Comparison of ENCODE assay signal across 18 cellular contexts in genomic region chr4:151048913-151049312, GRCh38. TPM values are rescaled to one million over a fixed set of nuclear protein-coding genes. Genes with fewer than 3 reads are reported as not detected.
DNase-seq lines count a peak whose midpoint lies in the region; ATAC-seq and TF ChIP-seq lines count a peak whose summit lies in the region.
"Had no signal": no experiment of that assay in that cellular context is flagged by ENCODE, and none has a peak within 500 bp of the region (broad histone marks: within the 10 kb centered on the region; RNA-seq: fewer than 3 reads in every experiment).

No MANE protein-coding gene starts in this region.

- no peaks in the 10 kb centered on the region for H3K9me2 ChIP-seq in GM23338 (ENCODE audit: insufficient read depth)

- no CpG with 5 or more reads among the region's 11 CpGs for WGBS in iPS DF 6.9 (ENCODE audit: insufficient coverage, insufficient read length)
- no CpG with 5 or more reads among the region's 11 CpGs for WGBS in mesendoderm (ENCODE audit: extremely low coverage, insufficient coverage, low lambda C conversion rate)

- ATAC-seq in GM23338, result peak; percentile 32
- ATAC-seq: Right ventricle myocardium inferior had no signal

- peak overlapping the region; percentile 72 for H3K9ac ChIP-seq in NT2/D1 (ENCODE audit: insufficient read length, low read depth)
- peak overlapping the region; percentile 44 for H3K9ac ChIP-seq in mesendoderm (ENCODE audit: low read length)

- DNase-seq in GM23338 (ENCODE audit: low spot score) (peak; percentile 37), NT2/D1 (ENCODE audit: low read depth, low spot score) (no peak), iPS DF 6.9 (ENCODE audit: low read depth, low spot score) (no peak), mesendoderm (peak; percentile 45), UCSD-AML1 (lab: John Stamatoyannopoulos, UW; ENCODE audit: unreplicated experiment) (no peak), dermis blood vessel endothelial cell (no peak), GF-D8 (lab: John Stamatoyannopoulos, UW) (no peak), HFFc6 (no peak)
- DNase-seq: CD8-positive, alpha-beta memory T cell; HCEC 1CT; Kasumi-1; NCI-H1417; NCI-H1694 treated with DMSO at 0.1 percent for 48 hours; NCI-H2081 treated with DMSO at 0.1 percent for 48 hours; NCI-H446; NCI-H526 had no signal

- H3K27ac ChIP-seq in GM23338 (ENCODE audit: low read depth), result peak overlapping the region; percentile 91
- H3K27ac ChIP-seq in iPS DF 6.9 (ENCODE audit: low read length), result no peak overlapping the region
- H3K27ac ChIP-seq in mesendoderm (ENCODE audit: low read depth, low read length), result no peak overlapping the region
- H3K27ac ChIP-seq: C4-2B had no signal

- TF ChIP-seq CTCF in GM23338 (conservative IDR thresholded peaks at IDR 0.05; ENCODE audit: low read depth in 2 of 2) (no peak), HFFc6 (IDR thresholded peaks at IDR 0.05) (no peak)

- H2BK120ac ChIP-seq in mesendoderm (ENCODE audit: low read depth, low read length), result no peak overlapping the region

- H3K4me1 Mint-ChIP-seq in GM23338 (peaks cover 21% of the 10 kb centered on the region), HFFc6 (ENCODE audit: low read depth) (no peaks in the 10 kb centered on the region)
- H3K4me1 Mint-ChIP-seq: CD8-positive, alpha-beta memory T cell had no signal

- H3K9me3 Mint-ChIP-seq in GM23338 (no peaks in the 10 kb centered on the region), HFFc6 (no peaks in the 10 kb centered on the region)
- H3K9me3 Mint-ChIP-seq: CD8-positive, alpha-beta memory T cell had no signal

- no peak overlapping the region for H3K18ac ChIP-seq in mesendoderm (ENCODE audit: low read length)

- peak overlapping the region; percentile 70 for H3K56ac ChIP-seq in mesendoderm (ENCODE audit: low read length)

- no peak overlapping the region for H4K5ac ChIP-seq in mesendoderm (ENCODE audit: low read length)

- H3K4me1 ChIP-seq in GM23338 (ENCODE audit: insufficient read depth) (peaks cover 17% of the 10 kb centered on the region), NT2/D1 (ENCODE audit: insufficient read depth, insufficient read length) (peaks cover 5% of the 10 kb centered on the region), iPS DF 6.9 (ENCODE audit: control insufficient read depth, insufficient read depth, low read length) (no peaks in the 10 kb centered on the region; the same call in 1 of the 2 replicates), mesendoderm (ENCODE audit: control insufficient read depth, low read depth, low read length) (no peaks in the 10 kb centered on the region)

- no peak overlapping the region for H2BK15ac ChIP-seq in mesendoderm (replicated peaks; ENCODE audit: low read depth)

- H3K36me3 Mint-ChIP-seq in GM23338 (ENCODE audit: low read depth) (no peaks in the 10 kb centered on the region), HFFc6 (ENCODE audit: low read depth) (no peaks in the 10 kb centered on the region)

- no peak overlapping the region for H4K8ac ChIP-seq in mesendoderm (ENCODE audit: low read depth, low read length)

- H3K79me2 ChIP-seq in GM23338 (replicated peaks; ENCODE audit: insufficient read depth) (peaks cover 34% of the 10 kb centered on the region), mesendoderm (ENCODE audit: control insufficient read depth, insufficient read depth, low read length) (no peaks in the 10 kb centered on the region)

- H2AFZ ChIP-seq in GM23338, result peak overlapping the region; percentile 38; the same call in 1 of the 2 replicates

- H3K27me3 Mint-ChIP-seq in GM23338 (ENCODE audit: insufficient read depth, low read depth, poor library complexity) (peaks cover 3% of the 10 kb centered on the region), HFFc6 (ENCODE audit: insufficient read depth) (no peaks in the 10 kb centered on the region; the same call in none of the 2 replicates)

- H3K36me3 ChIP-seq in GM23338 (ENCODE audit: insufficient read depth) (no peaks in the 10 kb centered on the region), NT2/D1 (ENCODE audit: insufficient read depth, insufficient read length, low read length) (no peaks in the 10 kb centered on the region), iPS DF 6.9 (ENCODE audit: control insufficient read depth, insufficient read depth, low read length) (no peaks in the 10 kb centered on the region), mesendoderm (ENCODE audit: control insufficient read depth, insufficient read depth, low read length) (no peaks in the 10 kb centered on the region)

- H3K4me3 ChIP-seq in GM23338, result peak overlapping the region; percentile 41
- H3K4me3 ChIP-seq in NT2/D1 (ENCODE audit: insufficient read length, low read depth), result peak overlapping the region; percentile 50
- peak overlapping the region; percentile 48; the same call in 1 of the 2 replicates for H3K4me3 ChIP-seq in iPS DF 6.9 (ENCODE audit: low read length)
- H3K4me3 ChIP-seq in mesendoderm (ENCODE audit: low read length), result no peak overlapping the region

- 0 out of 2 replicates have a peak, but pooled peaks cover 4% of the 10 kb centered on the region for H3F3A ChIP-seq in GM23338 (replicated peaks; ENCODE audit: low read depth)

- peak overlapping the region; percentile 42 for H3K27ac Mint-ChIP-seq in GM23338
- H3K27ac Mint-ChIP-seq in HFFc6, result no peak overlapping the region
- H3K27ac Mint-ChIP-seq: CD8-positive, alpha-beta memory T cell had no signal

- H3K4me3 Mint-ChIP-seq in GM23338 (peak overlapping the region; percentile 58), HFFc6 (no peak overlapping the region)
- H3K4me3 Mint-ChIP-seq: CD8-positive, alpha-beta memory T cell had no signal

- no peak overlapping the region for H2BK5ac ChIP-seq in mesendoderm (ENCODE audit: low read length)

- no peak overlapping the region for H3K4ac ChIP-seq in mesendoderm (ENCODE audit: low read depth, low read length)

- no peaks in the 10 kb centered on the region for H3K79me1 ChIP-seq in mesendoderm (ENCODE audit: low read length)

- no peak overlapping the region for H3K23ac ChIP-seq in mesendoderm (ENCODE audit: low read length)

- H3K4me2 ChIP-seq in GM23338 (peak overlapping the region; percentile 72), mesendoderm (ENCODE audit: low read length) (peak overlapping the region; percentile 25)

- H3K9me3 ChIP-seq in NT2/D1 (ENCODE audit: insufficient read depth, low read length) (no peaks in the 10 kb centered on the region), iPS DF 6.9 (ENCODE audit: control insufficient read depth, insufficient read depth, low read length) (no peaks in the 10 kb centered on the region)

- H4K20me1 ChIP-seq in GM23338 (replicated peaks; ENCODE audit: insufficient read depth), result no peaks in the 10 kb centered on the region

- H3K27me3 ChIP-seq in GM23338 (ENCODE audit: insufficient read depth) (no peaks in the 10 kb centered on the region), NT2/D1 (ENCODE audit: insufficient read depth, insufficient read length) (no peaks in the 10 kb centered on the region), iPS DF 6.9 (ENCODE audit: control insufficient read depth, insufficient read depth, low read length) (no peaks in the 10 kb centered on the region), mesendoderm (ENCODE audit: insufficient read depth, low read length, poor library complexity) (no peaks in the 10 kb centered on the region)

- no peak overlapping the region for H2AK5ac ChIP-seq in mesendoderm (ENCODE audit: low read length)

TF ChIP-seq in GM23338, 12 proteins besides CTCF, POLR2A, EP300 and RAD21 (continues in another document):
- TF ChIP-seq EZH2 (IDR thresholded peaks at IDR 0.05; ENCODE audit: low read depth, unreplicated experiment), result no peak
- no peak for TF ChIP-seq POLR2AphosphoS5 (IDR thresholded peaks at IDR 0.05; ENCODE audit: low read depth)
- TF ChIP-seq, protein P1, sequence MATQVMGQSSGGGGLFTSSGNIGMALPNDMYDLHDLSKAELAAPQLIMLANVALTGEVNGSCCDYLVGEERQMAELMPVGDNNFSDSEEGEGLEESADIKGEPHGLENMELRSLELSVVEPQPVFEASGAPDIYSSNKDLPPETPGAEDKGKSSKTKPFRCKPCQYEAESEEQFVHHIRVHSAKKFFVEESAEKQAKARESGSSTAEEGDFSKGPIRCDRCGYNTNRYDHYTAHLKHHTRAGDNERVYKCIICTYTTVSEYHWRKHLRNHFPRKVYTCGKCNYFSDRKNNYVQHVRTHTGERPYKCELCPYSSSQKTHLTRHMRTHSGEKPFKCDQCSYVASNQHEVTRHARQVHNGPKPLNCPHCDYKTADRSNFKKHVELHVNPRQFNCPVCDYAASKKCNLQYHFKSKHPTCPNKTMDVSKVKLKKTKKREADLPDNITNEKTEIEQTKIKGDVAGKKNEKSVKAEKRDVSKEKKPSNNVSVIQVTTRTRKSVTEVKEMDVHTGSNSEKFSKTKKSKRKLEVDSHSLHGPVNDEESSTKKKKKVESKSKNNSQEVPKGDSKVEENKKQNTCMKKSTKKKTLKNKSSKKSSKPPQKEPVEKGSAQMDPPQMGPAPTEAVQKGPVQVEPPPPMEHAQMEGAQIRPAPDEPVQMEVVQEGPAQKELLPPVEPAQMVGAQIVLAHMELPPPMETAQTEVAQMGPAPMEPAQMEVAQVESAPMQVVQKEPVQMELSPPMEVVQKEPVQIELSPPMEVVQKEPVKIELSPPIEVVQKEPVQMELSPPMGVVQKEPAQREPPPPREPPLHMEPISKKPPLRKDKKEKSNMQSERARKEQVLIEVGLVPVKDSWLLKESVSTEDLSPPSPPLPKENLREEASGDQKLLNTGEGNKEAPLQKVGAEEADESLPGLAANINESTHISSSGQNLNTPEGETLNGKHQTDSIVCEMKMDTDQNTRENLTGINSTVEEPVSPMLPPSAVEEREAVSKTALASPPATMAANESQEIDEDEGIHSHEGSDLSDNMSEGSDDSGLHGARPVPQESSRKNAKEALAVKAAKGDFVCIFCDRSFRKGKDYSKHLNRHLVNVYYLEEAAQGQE (IDR thresholded peaks at IDR 0.05; ENCODE audit: unreplicated experiment), result no peak

RNA-seq across cellular contexts. Expression of gene LRBA, which starts 33.8 kb away (rescaled TPM):
- 99.2 and 126 TPM in 2 replicates for total RNA-seq in GM23338 (2014; rRNA removed; shearing (Covaris generic))
- 20.5 and 23.3 TPM in 2 replicates for polyA plus RNA-seq in GM23338 (2016; fragmentation: Nextera tagmentation; extraction: Ambion mirVana)
- 17.7 TPM for polyA plus RNA-seq in mesendoderm (2013, experiment 1 of 2)
- 17.8 TPM for polyA plus RNA-seq in mesendoderm (2013, experiment 2 of 2)
- total RNA-seq in dermis blood vessel endothelial cell, result 52.4 and 85.2 TPM in 2 replicates
- total RNA-seq in HFFc6 (2021; fragmentation: NEBNext Ultra II Directional; extraction: Animal tissue kit (Norgen Biotek cat#: 25700)), result 10 to 100 TPM; 13.6 to 17.6 (median 15.0) TPM

RNA-seq across cellular contexts. Expression of gene RPS3A, which starts 50.5 kb away (rescaled TPM):
- 3,506 and 4,648 TPM in 2 replicates for total RNA-seq in GM23338 (2014; rRNA removed; shearing (Covaris generic))
- 2,252 and 2,486 TPM in 2 replicates for polyA plus RNA-seq in GM23338 (2016; fragmentation: Nextera tagmentation; extraction: Ambion mirVana)
- 5,197 TPM for polyA plus RNA-seq in mesendoderm (2013, experiment 1 of 2)
- 5,192 TPM for polyA plus RNA-seq in mesendoderm (2013, experiment 2 of 2)
- 1,744 and 3,064 TPM in 2 replicates for total RNA-seq in dermis blood vessel endothelial cell
- 1,000 to 10,000 TPM; 1,391 to 1,566 (median 1,482) TPM for total RNA-seq in HFFc6 (2021; fragmentation: NEBNext Ultra II Directional; extraction: Animal tissue kit (Norgen Biotek cat#: 25700))

Comparison
In these comparisons a context has a peak if more than half of its experiments do, and no peak if none do; other contexts are left out.
1. DNase-seq: peak in GM23338 (single experiment) and mesendoderm (single experiment); none in NT2/D1 (single experiment), iPS DF 6.9 (single experiment), UCSD-AML1 (single experiment), dermis blood vessel endothelial cell (single experiment), GF-D8 (single experiment) and HFFc6 (single experiment).